Comparison of ENCODE assay signal across 15 cellular contexts in genomic region chr10:27542812-27543211, GRCh38. TPM values are rescaled to one million over a fixed set of nuclear protein-coding genes. Genes with fewer than 3 reads are reported as not detected.
A peak's percentile ranks its signal among the peaks of the same experiment; 100 is the strongest.
DNase-seq lines count a peak whose midpoint lies in the region; ATAC-seq, FAIRE-seq and TF ChIP-seq lines count a peak whose summit lies in the region.
"Had no signal": no experiment of that assay in that cellular context is flagged by ENCODE, and none has a peak within 500 bp of the region (broad histone marks: within the 10 kb centered on the region; RNA-seq: fewer than 3 reads in every experiment).

No MANE protein-coding gene starts in this region.

- no peaks in the 10 kb centered on the region for H3K27me3 ChIP-seq in pancreas
- H3K27me3 ChIP-seq: cardiac muscle cell had no signal

- TF ChIP-seq CTCF in omental fat pad (IDR thresholded peaks at IDR 0.05): no peak
- no peak for TF ChIP-seq CTCF in pancreas (IDR thresholded peaks at IDR 0.05)

- WGBS in pancreas, 2 donors: 96% methylated on average over 2 of the region's 2 CpGs

- ATAC-seq in T-cell (replicated peaks in 1 of 4): no peak
- no peak for ATAC-seq in effector memory CD8-positive, alpha-beta T cell (replicated peaks)
- peak; percentile 54 for ATAC-seq in omental fat pad (ENCODE audit: low FRiP score)
- no peak for ATAC-seq in HG03097 (IDR thresholded peaks at IDR 0.05; ENCODE audit: low FRiP score, unreplicated experiment)
- no peak for ATAC-seq in GM21529 (IDR thresholded peaks at IDR 0.05; ENCODE audit: unreplicated experiment)
- no peak for ATAC-seq in pancreas

- peak overlapping the region in 1 of 3 donors; percentile 38 for H3K4me3 Mint-ChIP-seq in T-cell
- peak overlapping the region; percentile 69 to 73 for H3K4me3 Mint-ChIP-seq in effector memory CD8-positive, alpha-beta T cell
- H3K4me3 Mint-ChIP-seq: activated T-helper 1 cell treated with anti-CD3 and anti-CD28 coated beads, Interleukin-12 subunit alpha, Interleukin-12 subunit beta, Interleukin-2, Interleukin-4 antibody, amounts not matched to agents 30 ng/mL and 10 ng/mL and 1 ng/mL, durations not matched to agents 14 hours and 24 hours and 36 hours had no signal

- H3K36me3 Mint-ChIP-seq in T-cell: peaks cover 41% of the 10 kb centered on the region
- H3K36me3 Mint-ChIP-seq in effector memory CD8-positive, alpha-beta T cell (ENCODE audit: insufficient read depth): peaks cover 27% of the 10 kb centered on the region

- DNase-seq in GM03348 (ENCODE audit: low spot score) (peak; percentile 16), T-cell (no peak), omental fat pad (ENCODE audit: low spot score) (no peak), T-helper 1 cell (no peak), pancreas (no peak)
- DNase-seq in effector memory CD8-positive, alpha-beta T cell: no peak
- DNase-seq: activated CD4-positive, alpha-beta T cell treated with anti-CD3 and anti-CD28 coated beads for 4 hours; NCI-H1417 had no signal

- H3K4me1 ChIP-seq in pancreas: no peaks in the 10 kb centered on the region

- H3K4me1 Mint-ChIP-seq in T-cell: peaks cover 28 to 48% (median 38%) of the 10 kb centered on the region in 3 donors
- H3K4me1 Mint-ChIP-seq in effector memory CD8-positive, alpha-beta T cell (ENCODE audit: low read depth in 2 of 2): peaks cover 32 to 40% of the 10 kb centered on the region in 2 donors

- H3K27ac Mint-ChIP-seq in T-cell: peak overlapping the region; percentile 60 to 74
- peak overlapping the region; percentile 63 to 94 for H3K27ac Mint-ChIP-seq in effector memory CD8-positive, alpha-beta T cell
- H3K27ac Mint-ChIP-seq: activated T-helper 1 cell treated with anti-CD3 and anti-CD28 coated beads, Interleukin-12 subunit alpha, Interleukin-12 subunit beta, Interleukin-2, Interleukin-4 antibody, amounts not matched to agents 30 ng/mL and 10 ng/mL and 1 ng/mL, durations not matched to agents 14 hours and 24 hours and 36 hours; IgD-negative memory B cell had no signal

- H3K4me3 ChIP-seq in pancreas: no peak overlapping the region
- H3K4me3 ChIP-seq: cardiac muscle cell, lung, thoracic aorta had no signal

- peaks cover 0 to 10% (median 8%) of the 10 kb centered on the region in 3 donors for H3K36me3 ChIP-seq in pancreas

- POLR2A ChIA-PET in T-cell (lab: Charles Lee): no interaction called here

- intact Hi-C loops in pancreas (cut with DNase I): no loop called here

- FAIRE-seq in pancreas (lab: Jason Lieb, UNC): no peak

- no peaks in the 10 kb centered on the region for H3K27me3 Mint-ChIP-seq in T-cell
- no peaks in the 10 kb centered on the region for H3K27me3 Mint-ChIP-seq in effector memory CD8-positive, alpha-beta T cell
- H3K27me3 Mint-ChIP-seq: IgD-negative memory B cell had no signal

- H3K27ac ChIP-seq in pancreas: no peak overlapping the region
- H3K27ac ChIP-seq: cardiac muscle cell, thoracic aorta had no signal

- no peaks in the 10 kb centered on the region for H3K9me3 Mint-ChIP-seq in T-cell
- H3K9me3 Mint-ChIP-seq in effector memory CD8-positive, alpha-beta T cell: no peaks in the 10 kb centered on the region
- H3K9me3 Mint-ChIP-seq: activated T-helper 1 cell treated with anti-CD3 and anti-CD28 coated beads, Interleukin-12 subunit alpha, Interleukin-12 subunit beta, Interleukin-2, Interleukin-4 antibody, amounts not matched to agents 30 ng/mL and 10 ng/mL and 1 ng/mL, durations not matched to agents 14 hours and 24 hours and 36 hours; IgD-negative memory B cell had no signal

- CTCF ChIA-PET in T-cell (lab: Charles Lee): interaction anchor here in 1 of 2 donors (0.6 to 0.9 kb wide), 2 partner anchors 113 to 115 kb away, joined by 3 read pairs; no protein-coding TSS in a partner anchor

- H3K9me3 ChIP-seq in pancreas: no peaks in the 10 kb centered on the region
- H3K9me3 ChIP-seq: thoracic aorta had no signal

RNA-seq across cellular contexts. Expression of gene RAB18, which starts 38.7 kb away (rescaled TPM):
- 100 to 1,000 TPM in 2 of 5 donors, 10 to 100 TPM in 3; 56.5 to 118 (median 69.5) TPM for total RNA-seq in T-cell
- 10 to 100 TPM; 44.4 to 58.8 (median 45.7) TPM for total RNA-seq in omental fat pad
- total RNA-seq in pancreas: 10 to 100 TPM; 37.6 to 57.7 (median 45.3) TPM
- 10 to 100 TPM in 1 of 2 donors, 1 to 10 TPM in 1; 7.5 to 20.9 TPM for polyA plus RNA-seq in pancreas
